Comparison of ENCODE assay signal across 23 cellular contexts in genomic region chr16:49499018-49499785, GRCh38.
DNase-seq lines count a peak whose midpoint lies in the region; ATAC-seq and TF ChIP-seq lines count a peak whose summit lies in the region.
"Had no signal": no experiment of that assay in that cellular context is flagged by ENCODE, and none has a peak within 500 bp of the region (broad histone marks: within the 10 kb centered on the region; RNA-seq: fewer than 3 reads in every experiment).

No MANE protein-coding gene starts in this region.

- no peak overlapping the region for H3K9ac ChIP-seq in mesendoderm (ENCODE audit: low read length)

- H2BK15ac ChIP-seq in mesendoderm (replicated peaks; ENCODE audit: low read depth), result no peak overlapping the region

- peaks cover 4% of the 10 kb centered on the region for H3K4me1 Mint-ChIP-seq in activated CD4-positive, alpha-beta T cell treated with anti-CD3 and anti-CD28 coated beads for 36 hours
- H3K4me1 Mint-ChIP-seq: central memory CD8-positive, alpha-beta T cell had no signal

- H3K79me2 ChIP-seq in mesendoderm (ENCODE audit: control insufficient read depth, insufficient read depth, low read length), result no peaks in the 10 kb centered on the region

- POLR2A ChIA-PET in activated CD4-positive, alpha-beta T cell treated with anti-CD3 and anti-CD28 coated beads for 36 hours (lab: Charles Lee), result no interaction called here

- no peaks in the 10 kb centered on the region for H3K4me1 ChIP-seq in left ventricle myocardium inferior
- H3K4me1 ChIP-seq in RWPE2 (ENCODE audit: insufficient read depth, poor library complexity, severe bottlenecking), result no peaks in the 10 kb centered on the region
- peaks cover 3% of the 10 kb centered on the region for H3K4me1 ChIP-seq in mesendoderm (ENCODE audit: control insufficient read depth, low read depth, low read length)
- H3K4me1 ChIP-seq in tibial artery, result no peaks in the 10 kb centered on the region
- H3K4me1 ChIP-seq: pancreas, tibial nerve had no signal

- peak; percentile 64 for DNase-seq in cardiac septum (ENCODE audit: low spot score)
- DNase-seq in left ventricle myocardium inferior, result no peak
- peak; percentile 45 for DNase-seq in RWPE2 (ENCODE audit: low spot score)
- peak; percentile 82 for DNase-seq in mesendoderm
- peak; percentile 12 to 45 for DNase-seq in tibial artery
- no peak for DNase-seq in activated CD4-positive, alpha-beta T cell treated with anti-CD3 and anti-CD28 coated beads for 36 hours
- DNase-seq: activated naive CD4-positive, alpha-beta T cell treated with Interleukin-2 at 50 U/mL for 16 hours; CD4-positive, alpha-beta T cell; DMS53; effector CD8-positive, alpha-beta T cell; gastrocnemius medialis; KG1; kidney; NCI-H1930; NCI-H510A treated with DMSO at 0.1 percent for 48 hours; OCI-M1; stimulated activated naive CD4-positive, alpha-beta T cell treated with Interleukin-2 at 50 U/mL for 16 hours had no signal

- H2BK120ac ChIP-seq in mesendoderm (ENCODE audit: low read depth, low read length), result no peak overlapping the region

- H3K4me3 ChIP-seq in left ventricle myocardium inferior (no peak overlapping the region), RWPE2 (ENCODE audit: severe bottlenecking) (no peak overlapping the region), mesendoderm (ENCODE audit: low read length) (no peak overlapping the region), tibial artery (no peak overlapping the region)
- H3K4me3 ChIP-seq: gastrocnemius medialis, pancreas, tibial nerve had no signal

- no CpG with 5 or more reads among the region's 23 CpGs for WGBS in mesendoderm (ENCODE audit: extremely low coverage, insufficient coverage, low lambda C conversion rate)

- H3K79me1 ChIP-seq in mesendoderm (ENCODE audit: low read length), result no peaks in the 10 kb centered on the region

- H3K27me3 ChIP-seq in left ventricle myocardium inferior (ENCODE audit: low read depth) (peaks cover 8% of the 10 kb centered on the region), RWPE2 (ENCODE audit: insufficient read depth, poor library complexity, severe bottlenecking) (no peaks in the 10 kb centered on the region), mesendoderm (ENCODE audit: insufficient read depth, low read length, poor library complexity) (no peaks in the 10 kb centered on the region), tibial artery (no peaks in the 10 kb centered on the region)
- H3K27me3 ChIP-seq: gastrocnemius medialis, pancreas, tibial nerve had no signal

- ATAC-seq in RWPE2 (ENCODE audit: low read depth), result no peak
- ATAC-seq in HG03565 (IDR thresholded peaks at IDR 0.05; ENCODE audit: unreplicated experiment), result no peak
- ATAC-seq in activated CD4-positive, alpha-beta T cell treated with anti-CD3 and anti-CD28 coated beads for 36 hours, result no peak
- ATAC-seq in HG03135 (IDR thresholded peaks at IDR 0.05; ENCODE audit: unreplicated experiment), result no peak
- ATAC-seq: esophagus mucosa, gastrocnemius medialis, pancreas had no signal

- H3K9me3 Mint-ChIP-seq in activated CD4-positive, alpha-beta T cell treated with anti-CD3 and anti-CD28 coated beads for 36 hours (ENCODE audit: low read depth), result no peaks in the 10 kb centered on the region
- H3K9me3 Mint-ChIP-seq: CD4-positive, alpha-beta T cell; central memory CD8-positive, alpha-beta T cell had no signal

- no peak overlapping the region for H3K23ac ChIP-seq in mesendoderm (ENCODE audit: low read length)

- intact Hi-C loops in cardiac septum (cut with DNase I) (loop anchor here (10.0 kb wide), 1 partner anchor 256 kb away; no protein-coding TSS in a partner anchor), left ventricle myocardium inferior (cut with micrococcal nuclease) (no loop called here), tibial artery (cut with DNase I; ENCODE audit: low total_unique reads) (no loop called here)
- intact Hi-C loops in activated CD4-positive, alpha-beta T cell treated with anti-CD3 and anti-CD28 coated beads for 36 hours (cut with DNase I, micrococcal nuclease), result no loop called here

- H3K9me3 ChIP-seq in left ventricle myocardium inferior (replicated peaks) (no peaks in the 10 kb centered on the region), RWPE2 (ENCODE audit: severe bottlenecking) (no peaks in the 10 kb centered on the region), tibial artery (no peaks in the 10 kb centered on the region)
- H3K9me3 ChIP-seq: gastrocnemius medialis, pancreas, tibial nerve had no signal

- no peaks in the 10 kb centered on the region for H3K36me3 ChIP-seq in left ventricle myocardium inferior
- H3K36me3 ChIP-seq in RWPE2 (ENCODE audit: low read depth), result no peaks in the 10 kb centered on the region
- no peaks in the 10 kb centered on the region for H3K36me3 ChIP-seq in mesendoderm (ENCODE audit: control insufficient read depth, insufficient read depth, low read length)
- H3K36me3 ChIP-seq in tibial artery, result no peaks in the 10 kb centered on the region
- H3K36me3 ChIP-seq: gastrocnemius medialis, pancreas, tibial nerve had no signal

- H3K4me2 ChIP-seq in mesendoderm (ENCODE audit: low read length), result no peak overlapping the region

- H3K27me3 Mint-ChIP-seq in activated CD4-positive, alpha-beta T cell treated with anti-CD3 and anti-CD28 coated beads for 36 hours, result no peaks in the 10 kb centered on the region
- H3K27me3 Mint-ChIP-seq: CD4-positive, alpha-beta T cell; central memory CD8-positive, alpha-beta T cell had no signal

- H4K5ac ChIP-seq in mesendoderm (ENCODE audit: low read length), result no peak overlapping the region

- H2BK5ac ChIP-seq in mesendoderm (ENCODE audit: low read length), result no peak overlapping the region

- H3K18ac ChIP-seq in mesendoderm (ENCODE audit: low read length), result no peak overlapping the region

- no peaks in the 10 kb centered on the region for H3K36me3 Mint-ChIP-seq in activated CD4-positive, alpha-beta T cell treated with anti-CD3 and anti-CD28 coated beads for 36 hours (ENCODE audit: low read depth)

- H3K4me3 Mint-ChIP-seq in activated CD4-positive, alpha-beta T cell treated with anti-CD3 and anti-CD28 coated beads for 36 hours, result no peak overlapping the region
- H3K4me3 Mint-ChIP-seq: CD4-positive, alpha-beta T cell; central memory CD8-positive, alpha-beta T cell had no signal

- no peak overlapping the region for H3K27ac Mint-ChIP-seq in activated CD4-positive, alpha-beta T cell treated with anti-CD3 and anti-CD28 coated beads for 36 hours
- H3K27ac Mint-ChIP-seq: CD4-positive, alpha-beta T cell had no signal

- H3K27ac ChIP-seq in left ventricle myocardium inferior (replicated peaks) (no peak overlapping the region), RWPE2 (ENCODE audit: poor library complexity, severe bottlenecking) (no peak overlapping the region), mesendoderm (ENCODE audit: low read depth, low read length) (no peak overlapping the region), tibial artery (no peak overlapping the region)
- H3K27ac ChIP-seq: gastrocnemius medialis, pancreas, tibial nerve had no signal

- TF ChIP-seq CTCF in left ventricle myocardium inferior (IDR thresholded peaks at IDR 0.05; ENCODE audit: borderline replicate concordance) (no peak), RWPE2 (IDR thresholded peaks at IDR 0.05; ENCODE audit: poor library complexity, severe bottlenecking) (no peak), tibial artery (IDR thresholded peaks at IDR 0.05) (no peak)

- no peak overlapping the region for H4K8ac ChIP-seq in mesendoderm (ENCODE audit: low read depth, low read length)

- CTCF ChIA-PET in activated CD4-positive, alpha-beta T cell treated with anti-CD3 and anti-CD28 coated beads for 36 hours (lab: Charles Lee), result no interaction called here

- peak overlapping the region; percentile 62 for H3K56ac ChIP-seq in mesendoderm (ENCODE audit: low read length)

- H3K4ac ChIP-seq in mesendoderm (ENCODE audit: low read depth, low read length), result no peak overlapping the region

- no peak overlapping the region for H2AK5ac ChIP-seq in mesendoderm (ENCODE audit: low read length)

Comparison
In these comparisons a context has a peak if more than half of its experiments do, and no peak if none do; other contexts are left out.
1. DNase-seq: peak in cardiac septum (single experiment), RWPE2 (single experiment), mesendoderm (single experiment) and tibial artery (2 of 2); none in left ventricle myocardium inferior (single experiment) and activated CD4-positive, alpha-beta T cell treated with anti-CD3 and anti-CD28 coated beads for 36 hours (single experiment).